In genomic region chr7:87475359-87476178, GRCh38 we compare ENCODE assay signal across 8 cellular contexts. TPM values are rescaled to one million over a fixed set of nuclear protein-coding genes. Genes with fewer than 3 reads are reported as not detected.
A peak's percentile ranks its signal among the peaks of the same experiment; 100 is the strongest.
DNase-seq lines count a peak whose midpoint lies in the region; ATAC-seq and TF ChIP-seq lines count a peak whose summit lies in the region.

Gene ABCB4, minus strand, starts transcription at chr7:87475680. Its CDS starts 215 bp downstream, at chr7:87475465.

- intact Hi-C loops in dendritic cell treated with granulocyte-macrophage colony-stimulating factor and Interleukin-4, amounts not matched to agents 40 ng/mL and 50 ng/mL, for 4 days (cut with micrococcal nuclease), result loop anchor here (5.0 to 10.0 kb wide), 2 partner anchors 48 to 131 kb away; partner anchors contain the start of gene CROT
- intact Hi-C loops in vagina (cut with DNase I), result no loop called here

- H3K9me3 ChIP-seq in mesodermal cell (ENCODE audit: control insufficient read depth, low read length) (no peaks in the 10 kb centered on the region), vagina (no peaks in the 10 kb centered on the region)

- H3K4me1 Mint-ChIP-seq in dendritic cell treated with granulocyte-macrophage colony-stimulating factor and Interleukin-4, amounts not matched to agents 40 ng/mL and 50 ng/mL, for 4 days (ENCODE audit: low read depth), result peaks cover 25% of the 10 kb centered on the region

- peak; percentile 47 for ATAC-seq in GM19324 (IDR thresholded peaks at IDR 0.05; ENCODE audit: low FRiP score, unreplicated experiment)
- peak; percentile 18 for ATAC-seq in HG03520 (IDR thresholded peaks at IDR 0.05; ENCODE audit: unreplicated experiment)

- peaks cover 13% of the 10 kb centered on the region for H3K27me3 Mint-ChIP-seq in dendritic cell treated with granulocyte-macrophage colony-stimulating factor and Interleukin-4, amounts not matched to agents 40 ng/mL and 50 ng/mL, for 4 days

- no peaks in the 10 kb centered on the region for H3K9me3 Mint-ChIP-seq in dendritic cell treated with granulocyte-macrophage colony-stimulating factor and Interleukin-4, amounts not matched to agents 40 ng/mL and 50 ng/mL, for 4 days

- 18 to 24% methylated on average over 49 to 60 of the region's 80 CpGs for WGBS in mesodermal cell (ENCODE audit: insufficient coverage in 2 of 2), 2 experiments

- peak within 1 kb of the TSS; percentile 43 for H3K27ac ChIP-seq in mesodermal cell (ENCODE audit: low read depth, low read length, severe bottlenecking)
- no peak within 1 kb of the TSS for H3K27ac ChIP-seq in vagina

- H3K36me3 ChIP-seq in mesodermal cell (ENCODE audit: control insufficient read depth, insufficient read depth, low read length), result no peaks in the 10 kb centered on the region
- no peaks in the 10 kb centered on the region for H3K36me3 ChIP-seq in vagina

- no peaks in the 10 kb centered on the region for H3K36me3 Mint-ChIP-seq in dendritic cell treated with granulocyte-macrophage colony-stimulating factor and Interleukin-4, amounts not matched to agents 40 ng/mL and 50 ng/mL, for 4 days (ENCODE audit: low read depth)

- peak; percentile 22 for DNase-seq in COLO668 (lab: John Stamatoyannopoulos, UW; ENCODE audit: unreplicated experiment)
- DNase-seq in vagina (ENCODE audit: extremely low spot score in 2 of 2), result no peak
- no peak for DNase-seq in SHP77 treated with DMSO at 0.1 percent for 48 hours (lab: John Stamatoyannopoulos, UW)
- no peak for DNase-seq in mucosa of gallbladder (ENCODE audit: low spot score)

- H3K4me3 Mint-ChIP-seq in dendritic cell treated with granulocyte-macrophage colony-stimulating factor and Interleukin-4, amounts not matched to agents 40 ng/mL and 50 ng/mL, for 4 days, result peak within 1 kb of the TSS; percentile 66

- H3K4me3 ChIP-seq in mesodermal cell (ENCODE audit: extremely low read depth, insufficient read depth, low read length, poor library complexity, severe bottlenecking) (peak within 1 kb of the TSS; percentile 35), vagina (peak within 1 kb of the TSS; percentile 44 to 69)

- H3K4me1 ChIP-seq in mesodermal cell (ENCODE audit: control insufficient read depth, insufficient read depth, low read length, poor library complexity, severe bottlenecking), result peaks cover 7% of the 10 kb centered on the region
- peaks cover 14% of the 10 kb centered on the region for H3K4me1 ChIP-seq in vagina

- no peak for TF ChIP-seq CTCF in vagina (IDR thresholded peaks at IDR 0.05)

- no peaks in the 10 kb centered on the region for H3K27me3 ChIP-seq in vagina

- no peak for TF ChIP-seq POLR2A in vagina (IDR thresholded peaks at IDR 0.05)

- H3K27ac Mint-ChIP-seq in dendritic cell treated with granulocyte-macrophage colony-stimulating factor and Interleukin-4, amounts not matched to agents 40 ng/mL and 50 ng/mL, for 4 days, result peak within 1 kb of the TSS; percentile 69

RNA-seq across cellular contexts. Expression of gene ABCB4, which starts in this region (rescaled TPM):
- polyA plus RNA-seq in mesodermal cell (2013, experiment 1 of 2), result 3.1 TPM
- 2.4 TPM for polyA plus RNA-seq in mesodermal cell (2013, experiment 2 of 2)
- total RNA-seq in vagina (0.49 TPM), mucosa of gallbladder (2.0 TPM)
